In genomic region chrX:44439242-44439641, GRCh38 we compare ENCODE assay signal across 28 cellular contexts.
"Had no signal": no experiment of that assay in that cellular context is flagged by ENCODE, and none has a peak within 500 bp of the region (broad histone marks: within the 10 kb centered on the region; RNA-seq: fewer than 3 reads in every experiment).

No MANE protein-coding gene starts in this region.

- H3K27me3 ChIP-seq: ascending aorta, cardiac muscle cell had no signal

- H3K4me3 Mint-ChIP-seq: activated CD4-positive, alpha-beta memory T cell treated with anti-CD3 and anti-CD28 coated beads for 36 hours; activated CD4-positive, alpha-beta T cell treated with anti-CD3 and anti-CD28 coated beads, Interleukin-2, amount 10 ng/mL, durations not matched to agents 7 days and 5 days; activated naive CD8-positive, alpha-beta T cell treated with anti-CD3 and anti-CD28 coated beads, Interleukin-2, amount 50 U/mL, for 24 hours; activated T-cell treated with anti-CD3 and anti-CD28 coated beads, Interleukin-2, amount 50 U/mL, for 4 hours; brain; T-cell had no signal

- H3K27ac ChIP-seq: ascending aorta, cardiac muscle cell, VCaP had no signal

- DNase-seq: activated CD4-positive, alpha-beta memory T cell treated with anti-CD3 and anti-CD28 coated beads for 36 hours; activated CD4-positive, alpha-beta T cell treated with anti-CD3 and anti-CD28 coated beads, Interleukin-2, amount 10 ng/mL, durations not matched to agents 7 days and 5 days; activated CD4-positive, CD25-positive, alpha-beta regulatory T cell; activated CD8-positive, alpha-beta memory T cell treated with anti-CD3 and anti-CD28 coated beads for 24 hours; activated effector memory CD4-positive, alpha-beta T cell treated with anti-CD3 and anti-CD28 coated beads, Interleukin-2, amount 50 U/mL, for 16 hours; activated naive CD4-positive, alpha-beta T cell treated with Interleukin-2 at 50 U/mL for 16 hours; activated naive CD8-positive, alpha-beta T cell treated with anti-CD3 and anti-CD28 coated beads, Interleukin-2, amount 50 U/mL, for 24 hours; activated T-cell treated with anti-CD3 and anti-CD28 coated beads, Interleukin-2, amount 50 U/mL, for 4 hours; amniotic stem cell; Kasumi-1; KBM-7; NCI-H1092; NCI-H1417; NCI-H1694; NCI-H2029 treated with DMSO at 0.1 percent for 48 hours; NCI-H345; NCI-H510A; NCI-H526 treated with DMSO at 0.1 percent for 48 hours; NK-92 treated with Interleukin-12 subunit alpha and Interleukin-12 subunit beta, amount 100 ng/mL, for 24 hours; SHP77 treated with DMSO at 0.1 percent for 48 hours; T-cell; T-helper 2 cell; T1000 had no signal

- H3K4me1 ChIP-seq: ascending aorta had no signal

- H3K9me3 Mint-ChIP-seq: activated CD4-positive, alpha-beta memory T cell treated with anti-CD3 and anti-CD28 coated beads for 36 hours; activated CD4-positive, alpha-beta T cell treated with anti-CD3 and anti-CD28 coated beads, Interleukin-2, amount 10 ng/mL, durations not matched to agents 7 days and 5 days; activated naive CD4-positive, alpha-beta T cell treated with anti-CD3 and anti-CD28 coated beads, Interleukin-2, amount 50 U/mL, for 72 hours; activated naive CD8-positive, alpha-beta T cell treated with anti-CD3 and anti-CD28 coated beads, Interleukin-2, amount 50 U/mL, for 24 hours; activated T-cell treated with anti-CD3 and anti-CD28 coated beads, Interleukin-2, amount 50 U/mL, for 4 hours had no signal

- H3K4me1 Mint-ChIP-seq: activated CD4-positive, alpha-beta T cell treated with anti-CD3 and anti-CD28 coated beads, Interleukin-2, amount 10 ng/mL, durations not matched to agents 7 days and 5 days; activated naive CD8-positive, alpha-beta T cell treated with anti-CD3 and anti-CD28 coated beads, Interleukin-2, amount 50 U/mL, for 24 hours; brain; T-cell had no signal

- H3K9me3 ChIP-seq: ascending aorta had no signal

- H3K27ac Mint-ChIP-seq: activated CD4-positive, alpha-beta memory T cell treated with anti-CD3 and anti-CD28 coated beads for 36 hours; activated CD4-positive, alpha-beta T cell treated with anti-CD3 and anti-CD28 coated beads, Interleukin-2, amount 10 ng/mL, durations not matched to agents 7 days and 5 days; activated naive CD4-positive, alpha-beta T cell treated with anti-CD3 and anti-CD28 coated beads, Interleukin-2, amount 50 U/mL, for 72 hours; activated naive CD8-positive, alpha-beta T cell treated with anti-CD3 and anti-CD28 coated beads, Interleukin-2, amount 50 U/mL, for 24 hours; T-cell had no signal

- H3K4me3 ChIP-seq: ascending aorta, cardiac muscle cell had no signal

- H3K36me3 Mint-ChIP-seq: activated CD4-positive, alpha-beta memory T cell treated with anti-CD3 and anti-CD28 coated beads for 36 hours; activated naive CD4-positive, alpha-beta T cell treated with anti-CD3 and anti-CD28 coated beads, Interleukin-2, amount 50 U/mL, for 72 hours; brain; T-cell had no signal

- H3K27me3 Mint-ChIP-seq: activated CD4-positive, alpha-beta memory T cell treated with anti-CD3 and anti-CD28 coated beads for 36 hours; activated CD4-positive, alpha-beta T cell treated with anti-CD3 and anti-CD28 coated beads, Interleukin-2, amount 10 ng/mL, durations not matched to agents 7 days and 5 days; activated naive CD8-positive, alpha-beta T cell treated with anti-CD3 and anti-CD28 coated beads, Interleukin-2, amount 50 U/mL, for 24 hours had no signal

- H3K36me3 ChIP-seq: ascending aorta, cardiac muscle cell had no signal
